In genomic region chr10:131571845-131572244, GRCh38 we compare ENCODE assay signal across 15 cellular contexts.
DNase-seq lines count a peak whose midpoint lies in the region; TF ChIP-seq lines count a peak whose summit lies in the region.
"Had no signal": no experiment of that assay in that cellular context is flagged by ENCODE, and none has a peak within 500 bp of the region (broad histone marks: within the 10 kb centered on the region; RNA-seq: fewer than 3 reads in every experiment).

No MANE protein-coding gene starts in this region.

- H3K4ac ChIP-seq in neuronal stem cell (ENCODE audit: low read length): no peak overlapping the region

- H2AFZ ChIP-seq in neuronal stem cell (ENCODE audit: low read length) (no peak overlapping the region), GM23248 (no peak overlapping the region)

- H2BK120ac ChIP-seq in neuronal stem cell (ENCODE audit: low read depth, low read length): no peak overlapping the region

- H3K27ac ChIP-seq in coronary artery: no peak overlapping the region
- H3K27ac ChIP-seq in neuronal stem cell (replicated peaks; ENCODE audit: low read length): no peak overlapping the region
- no peak overlapping the region for H3K27ac ChIP-seq in stomach
- H3K27ac ChIP-seq in GM23248: no peak overlapping the region
- H3K27ac ChIP-seq: 22Rv1, BLaER1 had no signal

- peak overlapping the region; percentile 29 for H3K18ac ChIP-seq in neuronal stem cell (ENCODE audit: low read length)

- no peak for TF ChIP-seq EP300 in stomach (IDR thresholded peaks at IDR 0.05)

- H3K9me2 ChIP-seq in GM23248 (ENCODE audit: insufficient read depth): no peaks in the 10 kb centered on the region

- peaks cover 0 to 8% of the 10 kb centered on the region in 2 donors for H3K4me1 ChIP-seq in neuronal stem cell (ENCODE audit: control insufficient read depth in 2 of 2, insufficient read depth in 1 of 2, low read depth in 1 of 2, low read length in 2 of 2)
- H3K4me1 ChIP-seq in stomach: no peaks in the 10 kb centered on the region
- no peaks in the 10 kb centered on the region for H3K4me1 ChIP-seq in GM23248 (ENCODE audit: insufficient read depth)

- intact Hi-C loops in stomach (cut with DNase I; ENCODE audit: low total_unique reads): loop anchor here (10.0 kb wide), 1 partner anchor 213 kb away; no protein-coding TSS in a partner anchor

- H3K27me3 ChIP-seq in neuronal stem cell (ENCODE audit: control insufficient read depth in 3 of 3, insufficient read depth in 3 of 3, low read depth in 1 of 3, low read length in 3 of 3): no peaks in the 10 kb centered on the region
- peaks cover 0 to 23% (median 0%) of the 10 kb centered on the region in 3 donors for H3K27me3 ChIP-seq in stomach
- H3K27me3 ChIP-seq in GM23248 (replicated peaks; ENCODE audit: insufficient read depth): no peaks in the 10 kb centered on the region; the same call in 1 of the 2 replicates
- H3K27me3 ChIP-seq: BLaER1 had no signal

- H3K36me3 ChIP-seq in neuronal stem cell (replicated peaks in 1 of 2; ENCODE audit: control insufficient read depth in 2 of 2, insufficient read depth in 2 of 2, low read length in 2 of 2) (no peaks in the 10 kb centered on the region), stomach (no peaks in the 10 kb centered on the region), GM23248 (ENCODE audit: low read depth) (no peaks in the 10 kb centered on the region)
- H3K36me3 ChIP-seq: BLaER1 had no signal

- peak; percentile 3 for DNase-seq in activated CD8-positive, alpha-beta memory T cell treated with anti-CD3 and anti-CD28 coated beads for 24 hours
- no peak for DNase-seq in activated CD8-positive, alpha-beta memory T cell treated with anti-CD3 and anti-CD28 coated beads, Interleukin-2, amount 50 U/mL, for 4 hours
- DNase-seq in coronary artery (ENCODE audit: low spot score) (peak; percentile 41), neuronal stem cell (ENCODE audit: low spot score) (no peak), stomach (peak; percentile 14), GM23248 (no peak), KBM-7 (no peak), NCI-H146 treated with DMSO at 0.1 percent for 48 hours (lab: John Stamatoyannopoulos, UW; ENCODE audit: unreplicated experiment) (no peak)
- DNase-seq: AML-193; CD4-positive, CD25-positive, alpha-beta regulatory T cell; HCEC 1CT; HFFc6 had no signal

- H2BK15ac ChIP-seq in neuronal stem cell (ENCODE audit: low read length): no peak overlapping the region

- WGBS in neuronal stem cell (ENCODE audit: extremely low coverage in 2 of 2, insufficient read length in 2 of 2, insufficient replicate concordance in 1 of 2), 2 donors: no CpG with 5 or more reads among the region's 8 CpGs
- 75 to 84% (median 80%) methylated on average over 8 of the region's 8 CpGs for WGBS in stomach, 5 donors
- 34 to 49% methylated on average over 8 of the region's 8 CpGs for WGBS in GM23248 (ENCODE audit: low coverage in 1 of 2, low lambda C conversion rate in 2 of 2, missing lambda C conversion rate in 2 of 2), 2 experiments

- TF ChIP-seq CTCF in coronary artery (IDR thresholded peaks at IDR 0.05) (no peak), stomach (IDR thresholded peaks at IDR 0.05) (no peak)

- no peak overlapping the region for H2BK5ac ChIP-seq in neuronal stem cell (ENCODE audit: low read length)

- TF ChIP-seq POLR2A in stomach (IDR thresholded peaks at IDR 0.05): no peak

- H4K8ac ChIP-seq in neuronal stem cell (ENCODE audit: low read depth, low read length): no peak overlapping the region

- H3K9ac ChIP-seq in neuronal stem cell (ENCODE audit: low read depth, low read length, poor library complexity) (no peak overlapping the region), GM23248 (no peak overlapping the region)
- H3K9ac ChIP-seq: BLaER1 had no signal

- H3K4me2 ChIP-seq in neuronal stem cell (ENCODE audit: insufficient read depth, low read length, poor library complexity, severe bottlenecking) (no peak overlapping the region), GM23248 (ENCODE audit: unreplicated experiment) (no peak overlapping the region)
- H3K4me2 ChIP-seq: BLaER1 had no signal

- H3K79me2 ChIP-seq in GM23248 (ENCODE audit: insufficient read depth): no peaks in the 10 kb centered on the region

- H3K9me3 ChIP-seq in neuronal stem cell (replicated peaks in 1 of 2; ENCODE audit: control insufficient read depth in 2 of 2, insufficient read depth in 1 of 2, low read depth in 1 of 2, low read length in 2 of 2) (no peaks in the 10 kb centered on the region), stomach (no peaks in the 10 kb centered on the region), GM23248 (ENCODE audit: low read depth) (no peaks in the 10 kb centered on the region)
- H3K9me3 ChIP-seq: BLaER1 had no signal

- peaks cover under 1% of the 10 kb centered on the region for H3K79me1 ChIP-seq in neuronal stem cell (ENCODE audit: low read depth, low read length)

- H4K20me1 ChIP-seq in GM23248 (ENCODE audit: insufficient read depth): no peaks in the 10 kb centered on the region
- H4K20me1 ChIP-seq: BLaER1 had no signal

- no peak overlapping the region for H3K14ac ChIP-seq in neuronal stem cell (ENCODE audit: low read length)

- no peak overlapping the region for H3K4me3 ChIP-seq in coronary artery
- H3K4me3 ChIP-seq in neuronal stem cell (ENCODE audit: low read length in 2 of 2): no peak overlapping the region
- H3K4me3 ChIP-seq in stomach: no peak overlapping the region
- no peak overlapping the region for H3K4me3 ChIP-seq in GM23248
- H3K4me3 ChIP-seq: BLaER1, GM12878 had no signal

- H3F3A ChIP-seq in GM23248 (ENCODE audit: insufficient read depth): no peaks in the 10 kb centered on the region

- no peak overlapping the region for H3K23ac ChIP-seq in neuronal stem cell (ENCODE audit: low read depth, low read length, poor library complexity)

- H4K91ac ChIP-seq in neuronal stem cell (ENCODE audit: low read depth, low read length, poor library complexity): no peak overlapping the region

- no peak overlapping the region for H2BK12ac ChIP-seq in neuronal stem cell (ENCODE audit: low read length)

- in situ Hi-C loops in GM23248 (cut with MboI) (no loop called here), KBM-7 (cut with MboI; ENCODE audit: low pct_unique_long_range_greater_than_20kb, low sequenced_read_pairs) (no loop called here)

- H2AK5ac ChIP-seq in neuronal stem cell (ENCODE audit: low read depth, low read length): no peak overlapping the region

Comparison
In these comparisons a context has a peak if more than half of its experiments do, and no peak if none do; other contexts are left out.
1. DNase-seq: peak in activated CD8-positive, alpha-beta memory T cell treated with anti-CD3 and anti-CD28 coated beads for 24 hours (single experiment), coronary artery (single experiment) and stomach (single experiment); none in activated CD8-positive, alpha-beta memory T cell treated with anti-CD3 and anti-CD28 coated beads, Interleukin-2, amount 50 U/mL, for 4 hours (single experiment), neuronal stem cell (single experiment), GM23248 (single experiment), KBM-7 (single experiment) and NCI-H146 treated with DMSO at 0.1 percent for 48 hours (single experiment).